ENCODE assay signal across 12 cellular contexts in the genomic region with DNA sequence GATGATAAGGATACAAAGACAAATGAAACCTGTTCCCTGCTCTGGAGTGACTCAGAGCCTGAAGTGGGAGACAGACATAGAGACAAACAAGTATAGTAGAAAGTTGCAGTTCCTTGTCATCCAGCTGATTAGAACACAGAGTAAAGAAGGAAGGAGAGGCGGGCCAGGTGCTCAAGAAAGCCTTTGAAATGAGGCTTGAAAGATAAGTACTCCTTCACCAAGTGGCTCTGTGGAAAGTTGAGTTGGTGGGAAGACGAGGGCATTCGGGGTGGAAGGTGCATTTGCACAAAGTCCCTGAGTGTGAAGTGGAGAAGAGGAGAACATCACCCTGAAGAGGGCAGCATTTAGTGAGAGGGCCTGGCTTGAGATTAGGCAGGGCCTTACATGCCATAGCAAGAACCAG. TPM values are rescaled to one million over a fixed set of nuclear protein-coding genes. Genes with fewer than 3 reads are reported as not detected.
DNase-seq lines count a peak whose midpoint lies in the region; ATAC-seq, FAIRE-seq and TF ChIP-seq lines count a peak whose summit lies in the region.
"Had no signal": no experiment of that assay in that cellular context is flagged by ENCODE, and none has a peak within 500 bp of the region (broad histone marks: within the 10 kb centered on the region; RNA-seq: fewer than 3 reads in every experiment).

No MANE protein-coding gene starts in this region.

- no peak overlapping the region for H3K9ac ChIP-seq in K562 (ENCODE audit: insufficient read depth in 1 of 2, low read depth in 2 of 2, low read length in 2 of 2)

- DNase-seq in DMS79 (lab: John Stamatoyannopoulos, UW): peak; percentile 90
- peak; percentile 25 for DNase-seq in HT-29 (ENCODE audit: low spot score)
- peak in 2 of 4 experiments; percentile 26 to 30 for DNase-seq in K562 (ENCODE audit: extremely low read depth in 1 of 4, low spot score in 3 of 4)
- peak; percentile 12 to 15 for DNase-seq in lung microvascular endothelial cell (ENCODE audit: low read depth in 2 of 2)
- DNase-seq: left ventricle myocardium superior had no signal

- TF ChIP-seq POLR2A in K562 (conservative IDR thresholded peaks at IDR 0.05): no peak

- H3K9me1 ChIP-seq in K562 (ENCODE audit: control insufficient read depth, insufficient read depth, low read length): no peaks in the 10 kb centered on the region

- intact Hi-C loops in K562 (cut with micrococcal nuclease): loop anchor here (10.0 kb wide), 1 partner anchor 230 kb away; no protein-coding TSS in a partner anchor

- 0 out of 4 replicates have a peak, but pooled peaks of 1 of the 2 experiments have one; percentile 15 for TF ChIP-seq RAD21 in K562 (CRISPR knock-in tag; conservative IDR thresholded peaks at IDR 0.05 in 1 of 2, IDR thresholded peaks at IDR 0.05 in 1 of 2)

- H3K9me3 ChIP-seq in K562 (replicated peaks; ENCODE audit: control insufficient read depth, insufficient read depth, low read depth, low read length): no peaks in the 10 kb centered on the region
- H3K9me3 ChIP-seq: HAP-1, SJSA1 had no signal

- TF ChIP-seq CTCF in K562 (IDR thresholded peaks at IDR 0.05 in 2 of 3, conservative IDR thresholded peaks at IDR 0.05 in 1 of 3; ENCODE audit: insufficient read depth in 2 of 3, low read depth in 1 of 3, low read length in 3 of 3): peak; percentile 19 to 41 (median 40); a peak in 4 of 6 replicates

- 0% methylated on average over 3 of the region's 3 CpGs for WGBS in K562 (ENCODE audit: insufficient coverage, low coverage, missing lambda C conversion rate)

- H3K4me3 ChIP-seq in K562: no peak overlapping the region
- H3K4me3 ChIP-seq: HAP-1, SJSA1, skin epidermis had no signal

- H3K36me3 ChIP-seq in K562 (ENCODE audit: control insufficient read depth, insufficient read depth, low read length): no peaks in the 10 kb centered on the region
- H3K36me3 ChIP-seq: HAP-1, SJSA1 had no signal

- in situ Hi-C loops in K562 (cut with MboI): no loop called here

- H2AFZ ChIP-seq in K562 (ENCODE audit: low read depth, low read length): no peak overlapping the region

- POLR2A ChIA-PET in K562 (lab: Yijun Ruan, JAX): interaction anchor here (0.7 kb wide), 1 partner anchor 557 kb away, joined by 3 read pairs; no protein-coding TSS in a partner anchor

- ATAC-seq in K562 (peak; percentile 93), HG02981 (IDR thresholded peaks at IDR 0.05; ENCODE audit: unreplicated experiment) (no peak), HG03045 (IDR thresholded peaks at IDR 0.05; ENCODE audit: unreplicated experiment) (no peak), HG03571 (IDR thresholded peaks at IDR 0.05; ENCODE audit: unreplicated experiment) (no peak), HG02763 (IDR thresholded peaks at IDR 0.05; ENCODE audit: unreplicated experiment) (no peak)
- ATAC-seq: left ventricle myocardium superior had no signal

- CTCF ChIA-PET in K562 (lab: Yijun Ruan, JAX; ENCODE audit: low intra/inter-chr PET ratio): no interaction called here

- BruUV-seq in K562 (replicated peaks; lab: Mats Ljungman, UMichigan): no TSS peak

- H3K4me1 ChIP-seq in K562 (replicated peaks in 1 of 2; ENCODE audit: control insufficient read depth in 2 of 2, insufficient read depth in 2 of 2, low read length in 2 of 2): no peaks in the 10 kb centered on the region
- H3K4me1 ChIP-seq: SJSA1 had no signal

- H3K27ac ChIP-seq in K562 (ENCODE audit: extremely low read depth, low read depth, low read length): no peak overlapping the region
- H3K27ac ChIP-seq: SJSA1, skin epidermis had no signal

- H3K27me3 ChIP-seq in K562 (ENCODE audit: control insufficient read depth in 2 of 2, insufficient read depth in 2 of 2, low read length in 2 of 2): no peaks in the 10 kb centered on the region; a peak in 1 of 5 replicates
- H3K27me3 ChIP-seq: SJSA1 had no signal

- FAIRE-seq in K562 (lab: Jason Lieb, UNC): peak; percentile 29

- no peak overlapping the region for H3K4me2 ChIP-seq in K562 (ENCODE audit: insufficient read depth, low read length)

- H4K20me1 ChIP-seq in K562 (replicated peaks; ENCODE audit: control insufficient read depth, insufficient read depth, low read length): no peaks in the 10 kb centered on the region

- no peak for TF ChIP-seq EP300 in K562 (IDR thresholded peaks at IDR 0.05; ENCODE audit: low read length)

- H3K79me2 ChIP-seq in K562 (ENCODE audit: control insufficient read depth, insufficient read depth, low read length): no peaks in the 10 kb centered on the region

TF ChIP-seq in K562, 482 proteins besides CTCF, POLR2A, EP300 and RAD21:
- no peak for TF ChIP-seq RFX1 (IDR thresholded peaks at IDR 0.05)
- no peak for TF ChIP-seq ZNF311 (CRISPR knock-in tag; IDR thresholded peaks at IDR 0.05)
- TF ChIP-seq CBX2 (IDR thresholded peaks at IDR 0.05; ENCODE audit: insufficient read depth, low read length, poor library complexity, severe bottlenecking): no peak
- TF ChIP-seq MEF2D (tag; conservative IDR thresholded peaks at IDR 0.05; ENCODE audit: low read depth): no peak
- TF ChIP-seq BRF1 (IDR thresholded peaks at IDR 0.05; ENCODE audit: borderline replicate concordance, extremely low read depth, insufficient read length): no peak
- TF ChIP-seq CBX3 (IDR thresholded peaks at IDR 0.05; ENCODE audit: borderline replicate concordance in 1 of 2, low read length in 2 of 2): no peak
- no peak for TF ChIP-seq HNRNPK (IDR thresholded peaks at IDR 0.05; ENCODE audit: low read depth, low read length, poor library complexity, severe bottlenecking)
- TF ChIP-seq MAFG (tag; conservative IDR thresholded peaks at IDR 0.05): no peak
- no peak for TF ChIP-seq ZNF124 (CRISPR knock-in tag; IDR thresholded peaks at IDR 0.05)
- TF ChIP-seq, protein P1, sequence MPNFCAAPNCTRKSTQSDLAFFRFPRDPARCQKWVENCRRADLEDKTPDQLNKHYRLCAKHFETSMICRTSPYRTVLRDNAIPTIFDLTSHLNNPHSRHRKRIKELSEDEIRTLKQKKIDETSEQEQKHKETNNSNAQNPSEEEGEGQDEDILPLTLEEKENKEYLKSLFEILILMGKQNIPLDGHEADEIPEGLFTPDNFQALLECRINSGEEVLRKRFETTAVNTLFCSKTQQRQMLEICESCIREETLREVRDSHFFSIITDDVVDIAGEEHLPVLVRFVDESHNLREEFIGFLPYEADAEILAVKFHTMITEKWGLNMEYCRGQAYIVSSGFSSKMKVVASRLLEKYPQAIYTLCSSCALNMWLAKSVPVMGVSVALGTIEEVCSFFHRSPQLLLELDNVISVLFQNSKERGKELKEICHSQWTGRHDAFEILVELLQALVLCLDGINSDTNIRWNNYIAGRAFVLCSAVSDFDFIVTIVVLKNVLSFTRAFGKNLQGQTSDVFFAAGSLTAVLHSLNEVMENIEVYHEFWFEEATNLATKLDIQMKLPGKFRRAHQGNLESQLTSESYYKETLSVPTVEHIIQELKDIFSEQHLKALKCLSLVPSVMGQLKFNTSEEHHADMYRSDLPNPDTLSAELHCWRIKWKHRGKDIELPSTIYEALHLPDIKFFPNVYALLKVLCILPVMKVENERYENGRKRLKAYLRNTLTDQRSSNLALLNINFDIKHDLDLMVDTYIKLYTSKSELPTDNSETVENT (CRISPR knock-in tag; IDR thresholded peaks at IDR 0.05): no peak
- TF ChIP-seq CBFA2T3 (IDR thresholded peaks at IDR 0.05): no peak
- no peak for TF ChIP-seq RBM22 (IDR thresholded peaks at IDR 0.05; ENCODE audit: low read depth, low read length, poor library complexity, severe bottlenecking)
- no peak for TF ChIP-seq SMARCE1 (IDR thresholded peaks at IDR 0.05)
- TF ChIP-seq NRF1 (conservative IDR thresholded peaks at IDR 0.05 in 1 of 2, IDR thresholded peaks at IDR 0.05 in 1 of 2): no peak
- TF ChIP-seq JUNB (CRISPR knock-in tag; conservative IDR thresholded peaks at IDR 0.05): no peak
- no peak for TF ChIP-seq ZNF551 (CRISPR knock-in tag; IDR thresholded peaks at IDR 0.05)

RNA-seq across cellular contexts. Expression of a gene that starts 17.0 kb away (rescaled TPM):
- total RNA-seq in HT-29 (2014; rRNA removed; shearing (Covaris generic)): not detected in 2 replicates
- total RNA-seq in K562 (2011; cell fraction: chromatin; rRNA removed; ENCODE audit: low replicate concordance): not detected in 2 replicates
- not detected in 2 replicates for total RNA-seq in K562 (2011; cell fraction: nucleolus; rRNA removed)
- not detected in 2 replicates for total RNA-seq in K562 (2011; cell fraction: nucleoplasm; rRNA removed)
- total RNA-seq in K562 (2014; rRNA removed): not detected in 2 replicates
- total RNA-seq in K562 (2014; rRNA removed; fragmentation: Illumina TruSeq; extraction: Trizol): not detected in 2 replicates
- not detected in 2 replicates for total RNA-seq in K562 (2015; rRNA removed; fragmentation: Illumina TruSeq; extraction: Trizol)
- total RNA-seq in K562 (2021): not detected in 2 replicates
- polyA plus RNA-seq in K562 (2011; rRNA removed): not detected in 2 replicates
- not detected in 2 replicates for polyA plus RNA-seq in K562 (2011; cell fraction: cytosol; rRNA removed)
- not detected in 2 replicates for polyA plus RNA-seq in K562 (2011; cell fraction: nucleus; rRNA removed)
- polyA plus RNA-seq in K562 (2012): not detected in 2 replicates
- not detected in 2 replicates for polyA plus RNA-seq in K562 (2014; fragmentation: Illumina TruSeq; extraction: Trizol)
- not detected for polyA plus RNA-seq in K562 (2014; fragmentation: Nextera tagmentation; extraction: Ambion mirVana)
- polyA plus RNA-seq in K562 (2014; rRNA removed): not detected in 2 replicates
- not detected in 2 replicates for polyA minus RNA-seq in K562 (2011; rRNA and poly(A)+ RNA removed)
- not detected in 2 replicates for polyA minus RNA-seq in K562 (2011; cell fraction: cytosol; rRNA and poly(A)+ RNA removed)
- polyA minus RNA-seq in K562 (2011; cell fraction: nucleus; rRNA and poly(A)+ RNA removed): not detected in 2 replicates
- total RNA-seq in lung microvascular endothelial cell: 0.65 and 2.2 TPM in 2 replicates
